10 cellular contexts compared by ENCODE assay signal in genomic region chr1:6385673-6386191, GRCh38. TPM values are rescaled to one million over a fixed set of nuclear protein-coding genes. Genes with fewer than 3 reads are reported as not detected.
DNase-seq lines count a peak whose midpoint lies in the region; ATAC-seq lines count a peak whose summit lies in the region.
"Had no signal": no experiment of that assay in that cellular context is flagged by ENCODE, and none has a peak within 500 bp of the region (broad histone marks: within the 10 kb centered on the region; RNA-seq: fewer than 3 reads in every experiment).

No MANE protein-coding gene starts in this region.

- H3K9ac ChIP-seq in stomach smooth muscle (ENCODE audit: low read length in 2 of 2): peak overlapping the region; percentile 64 to 66

- ATAC-seq in GM21737 (IDR thresholded peaks at IDR 0.05; ENCODE audit: unreplicated experiment) (no peak), HG02981 (IDR thresholded peaks at IDR 0.05; ENCODE audit: unreplicated experiment) (no peak)

- no peaks in the 10 kb centered on the region for H3K27me3 ChIP-seq in stomach smooth muscle (ENCODE audit: control insufficient read depth in 1 of 2, insufficient read depth in 2 of 2, low read length in 2 of 2)

- DNase-seq in HT1080 (ENCODE audit: low read depth) (peak; percentile 94), hypothalamus (lab: John Stamatoyannopoulos, UW) (peak in 40 of 51 donors; percentile 13 to 84 (median 43)), amniotic stem cell (lab: John Stamatoyannopoulos, UW) (no peak)
- DNase-seq in activated naive CD4-positive, alpha-beta T cell treated with anti-CD3 and anti-CD28 coated beads, Interleukin-2, amount 10 ng/mL, durations not matched to agents 7 days and 5 days: no peak

- H3K4me1 ChIP-seq in stomach smooth muscle (ENCODE audit: control insufficient read depth, insufficient read depth, low read length): peaks cover 22% of the 10 kb centered on the region

- no peak overlapping the region for H3K27ac Mint-ChIP-seq in activated naive CD4-positive, alpha-beta T cell treated with anti-CD3 and anti-CD28 coated beads, Interleukin-2, amount 10 ng/mL, durations not matched to agents 7 days and 5 days
- H3K27ac Mint-ChIP-seq: IgD-negative memory B cell had no signal

- H3K36me3 Mint-ChIP-seq in activated naive CD4-positive, alpha-beta T cell treated with anti-CD3 and anti-CD28 coated beads, Interleukin-2, amount 10 ng/mL, durations not matched to agents 7 days and 5 days: peaks cover 7% of the 10 kb centered on the region

- H3K27me3 Mint-ChIP-seq in activated naive CD4-positive, alpha-beta T cell treated with anti-CD3 and anti-CD28 coated beads, Interleukin-2, amount 10 ng/mL, durations not matched to agents 7 days and 5 days: no peaks in the 10 kb centered on the region
- H3K27me3 Mint-ChIP-seq: IgD-negative memory B cell had no signal

- CTCF ChIA-PET in activated naive CD4-positive, alpha-beta T cell treated with anti-CD3 and anti-CD28 coated beads, Interleukin-2, amount 10 ng/mL, durations not matched to agents 7 days and 5 days (lab: Charles Lee): interaction anchor here (1.1 to 2.0 kb wide), 2 partner anchors 19 to 23 kb away, joined by 4 to 6 read pairs; no protein-coding TSS in a partner anchor

- H3K4me1 Mint-ChIP-seq in activated naive CD4-positive, alpha-beta T cell treated with anti-CD3 and anti-CD28 coated beads, Interleukin-2, amount 10 ng/mL, durations not matched to agents 7 days and 5 days: peaks cover 18% of the 10 kb centered on the region
- H3K4me1 Mint-ChIP-seq: IgD-negative memory B cell had no signal

- no peaks in the 10 kb centered on the region for H3K9me3 ChIP-seq in stomach smooth muscle (ENCODE audit: control insufficient read depth in 2 of 2, low read length in 2 of 2)

- peak overlapping the region in 1 of 2 donors; percentile 54 for H3K4me3 ChIP-seq in stomach smooth muscle (ENCODE audit: low read length in 2 of 2)

- peak overlapping the region; percentile 68 for H3K27ac ChIP-seq in angular gyrus (ENCODE audit: low read depth, low read length)
- H3K27ac ChIP-seq in stomach smooth muscle (ENCODE audit: low read length): peak overlapping the region; percentile 97

- no peak overlapping the region for H3K4me3 Mint-ChIP-seq in activated naive CD4-positive, alpha-beta T cell treated with anti-CD3 and anti-CD28 coated beads, Interleukin-2, amount 10 ng/mL, durations not matched to agents 7 days and 5 days

- H3K36me3 ChIP-seq in stomach smooth muscle (ENCODE audit: control insufficient read depth in 2 of 2, insufficient read depth in 2 of 2, low read length in 2 of 2): no peaks in the 10 kb centered on the region

- peaks cover 3% of the 10 kb centered on the region for H3K9me3 Mint-ChIP-seq in activated naive CD4-positive, alpha-beta T cell treated with anti-CD3 and anti-CD28 coated beads, Interleukin-2, amount 10 ng/mL, durations not matched to agents 7 days and 5 days
- H3K9me3 Mint-ChIP-seq: IgD-negative memory B cell had no signal

RNA-seq across cellular contexts. Expression of gene ACOT7, which starts 7.8 kb away (rescaled TPM):
- 101 and 179 TPM in 2 replicates for total RNA-seq in HT1080 (2014; rRNA removed; shearing (Covaris generic))
- 251 and 252 TPM in 2 replicates for polyA plus RNA-seq in HT1080 (2015; cell fraction: cytosol; rRNA removed)
- 169 and 180 TPM in 2 replicates for polyA plus RNA-seq in HT1080 (2015; cell fraction: nucleus; rRNA removed)

RNA-seq across cellular contexts. Expression of gene HES2, which starts 34.0 kb away (rescaled TPM):
- 0.08 and 0.13 TPM in 2 replicates for total RNA-seq in HT1080 (2014; rRNA removed; shearing (Covaris generic))
- 0.41 and 0.98 TPM in 2 replicates for polyA plus RNA-seq in HT1080 (2015; cell fraction: cytosol; rRNA removed)
- polyA plus RNA-seq in HT1080 (2015; cell fraction: nucleus; rRNA removed): 0.81 and 1.2 TPM in 2 replicates
- total RNA-seq: mononuclear cell had no signal
- polyA plus RNA-seq: IgD-negative memory B cell had no signal

RNA-seq across cellular contexts. Expression of gene ESPN, which starts 38.8 kb away (rescaled TPM):
- not detected in 2 replicates for total RNA-seq in HT1080 (2014; rRNA removed; shearing (Covaris generic))
- polyA plus RNA-seq in HT1080 (2015; cell fraction: cytosol; rRNA removed): 0.51 and 0.60 TPM in 2 replicates
- 0.16 and 0.37 TPM in 2 replicates for polyA plus RNA-seq in HT1080 (2015; cell fraction: nucleus; rRNA removed)
- polyA plus RNA-seq: IgD-negative memory B cell had no signal

Comparison
In these comparisons a context has a peak if more than half of its experiments do, and no peak if none do; other contexts are left out.
1. DNase-seq: peak in HT1080 (single experiment) and hypothalamus (40 of 51); none in amniotic stem cell (single experiment) and activated naive CD4-positive, alpha-beta T cell treated with anti-CD3 and anti-CD28 coated beads, Interleukin-2, amount 10 ng/mL, durations not matched to agents 7 days and 5 days (single experiment).